ENCODE assay signal across 14 cellular contexts in genomic region chr14:69501362-69501964, GRCh38. TPM values are rescaled to one million over a fixed set of nuclear protein-coding genes. Genes with fewer than 3 reads are reported as not detected.
DNase-seq lines count a peak whose midpoint lies in the region; ATAC-seq and TF ChIP-seq lines count a peak whose summit lies in the region.
"Had no signal": no experiment of that assay in that cellular context is flagged by ENCODE, and none has a peak within 500 bp of the region (broad histone marks: within the 10 kb centered on the region; RNA-seq: fewer than 3 reads in every experiment).

No MANE protein-coding gene starts in this region.

- no peaks in the 10 kb centered on the region for H3K9me2 ChIP-seq in PC-9 (ENCODE audit: insufficient read depth)

- no peak overlapping the region for H2AFZ ChIP-seq in PC-9

- DNase-seq in NCI-H1105 (lab: John Stamatoyannopoulos, UW) (peak; percentile 53), hypothalamus (lab: John Stamatoyannopoulos, UW) (peak in 30 of 51 donors; percentile 3 to 74 (median 48)), stromal cell of bone marrow (ENCODE audit: low read depth) (peak; percentile 25), PC-9 (no peak), WERI-Rb-1 (no peak), RKO (ENCODE audit: low spot score) (no peak), left lobe of liver (ENCODE audit: low spot score) (no peak)
- DNase-seq: activated CD4-positive, alpha-beta memory T cell treated with anti-CD3 and anti-CD28 coated beads for 36 hours; Caco-2; NCI-H2227 treated with DMSO at 0.1 percent for 48 hours had no signal

- intact Hi-C loops in PC-9 (cut with micrococcal nuclease; ENCODE audit: unreplicated experiment), result no loop called here

- H3K27me3 ChIP-seq in PC-9 (ENCODE audit: insufficient read depth, low read depth), result no peaks in the 10 kb centered on the region
- no peaks in the 10 kb centered on the region for H3K27me3 ChIP-seq in WERI-Rb-1 (ENCODE audit: insufficient read depth, low read depth, severe bottlenecking)

- ATAC-seq in left lobe of liver, result no peak
- ATAC-seq: activated naive CD4-positive, alpha-beta T cell treated with anti-CD3 and anti-CD28 coated beads, Interleukin-2, amount 50 U/mL, for 72 hours had no signal

- H3K36me3 ChIP-seq in PC-9 (ENCODE audit: low read depth), result no peaks in the 10 kb centered on the region
- H3K36me3 ChIP-seq in WERI-Rb-1, result no peaks in the 10 kb centered on the region

- no peaks in the 10 kb centered on the region for H3K79me2 ChIP-seq in PC-9 (ENCODE audit: low read depth)

- H3F3A ChIP-seq in PC-9 (ENCODE audit: insufficient read depth, low read depth), result peaks cover 10% of the 10 kb centered on the region; the same call in 1 of the 2 replicates

- H3K9me3 ChIP-seq in PC-9 (ENCODE audit: insufficient read depth, low read depth) (no peaks in the 10 kb centered on the region), WERI-Rb-1 (ENCODE audit: severe bottlenecking) (no peaks in the 10 kb centered on the region)
- H3K9me3 ChIP-seq: Caco-2 had no signal

- H3K27ac ChIP-seq in angular gyrus (ENCODE audit: low read depth, low read length), result peak overlapping the region; percentile 72
- H3K27ac ChIP-seq in PC-9, result no peak overlapping the region
- no peak overlapping the region for H3K27ac ChIP-seq in WERI-Rb-1
- H3K27ac ChIP-seq: epithelial cell of prostate, skin epidermis had no signal

- TF ChIP-seq CTCF in PC-9 (conservative IDR thresholded peaks at IDR 0.05), result no peak
- TF ChIP-seq CTCF in WERI-Rb-1 (IDR thresholded peaks at IDR 0.05; ENCODE audit: low read depth, low read length), result no peak

- H4K20me1 ChIP-seq in PC-9 (ENCODE audit: insufficient read depth), result no peaks in the 10 kb centered on the region

- no TSS peak for BruUV-seq in PC-9 (replicated peaks; lab: Mats Ljungman, UMichigan)

- CTCF ChIA-PET in PC-9 (lab: Charles Lee), result no interaction called here

- POLR2A ChIA-PET in PC-9 (lab: Charles Lee; ENCODE audit: unreplicated experiment), result no interaction called here

- H3K4me2 ChIP-seq in PC-9, result no peak overlapping the region

- H3K4me1 ChIP-seq in PC-9 (replicated peaks; ENCODE audit: insufficient read depth), result peaks cover 12% of the 10 kb centered on the region
- H3K4me1 ChIP-seq: Caco-2 had no signal

- H3K4me3 ChIP-seq in PC-9 (no peak overlapping the region), WERI-Rb-1 (ENCODE audit: low read depth, low read length) (no peak overlapping the region)
- H3K4me3 ChIP-seq: skin epidermis had no signal

RNA-seq across cellular contexts. Expression of gene PLEKHD1, which starts 16.9 kb away (rescaled TPM):
- total RNA-seq in PC-9 (2021) (0.60 and 0.65 TPM in 2 replicates), left lobe of liver (not detected)

Comparison
In these comparisons a context has a peak if more than half of its experiments do, and no peak if none do; other contexts are left out.
1. DNase-seq: peak in NCI-H1105 (single experiment), hypothalamus (30 of 51) and stromal cell of bone marrow (single experiment); none in PC-9 (0 of 2), WERI-Rb-1 (single experiment), RKO (single experiment) and left lobe of liver (single experiment).